In the genomic region with DNA sequence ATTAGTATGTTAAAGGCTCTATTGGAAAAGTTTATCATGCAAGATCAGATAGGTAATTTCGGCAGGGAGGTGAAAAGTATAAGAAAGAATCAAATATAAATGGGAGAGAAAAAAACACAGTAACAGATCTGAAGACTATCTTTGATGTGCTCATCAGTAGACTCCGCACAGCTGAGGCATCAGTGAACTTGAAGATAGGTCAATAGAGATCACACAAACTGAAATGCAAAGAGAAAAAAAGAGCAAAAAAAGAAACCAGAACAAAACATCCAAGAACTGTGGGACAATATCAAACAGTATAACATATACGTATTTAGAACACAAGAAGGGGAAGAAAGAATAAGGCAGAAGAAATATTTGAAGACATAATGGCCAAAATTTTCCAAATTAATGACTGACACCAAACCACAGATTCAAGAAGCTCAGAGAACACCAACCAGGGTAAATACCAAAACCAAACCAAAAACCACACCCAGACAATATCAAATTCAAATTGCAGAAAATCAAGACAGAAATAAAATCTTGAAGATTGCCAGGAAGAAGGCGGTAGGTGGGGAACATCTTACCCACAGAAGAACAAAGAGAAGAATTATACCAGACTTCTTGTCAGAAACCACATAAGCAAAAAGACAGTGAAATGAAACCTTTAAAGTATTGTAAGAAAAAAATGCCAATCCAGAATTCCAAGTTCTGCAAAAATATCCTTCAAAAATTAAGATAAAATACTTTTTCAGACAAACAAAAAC, we compare ENCODE assay signal across 26 cellular contexts. TPM values are rescaled to one million over a fixed set of nuclear protein-coding genes. Genes with fewer than 3 reads are reported as not detected.
"Had no signal": no experiment of that assay in that cellular context is flagged by ENCODE, and none has a peak within 500 bp of the region (broad histone marks: within the 10 kb centered on the region; RNA-seq: fewer than 3 reads in every experiment).

No MANE protein-coding gene starts in this region.

- H3K4me1 Mint-ChIP-seq: nephron had no signal

- ATAC-seq: activated CD4-positive, alpha-beta T cell treated with anti-CD3 and anti-CD28 coated beads for 36 hours; activated naive CD4-positive, alpha-beta T cell treated with anti-CD3 and anti-CD28 coated beads, Interleukin-2, amount 50 U/mL, for 72 hours; heart right ventricle; left lung; lower lobe of right lung; right lobe of liver; SK-N-SH treated with all-trans-retinoic acid at 6 μM for 48 hours had no signal

- H3K9me3 Mint-ChIP-seq: activated naive CD4-positive, alpha-beta T cell treated with anti-CD3 and anti-CD28 coated beads, Interleukin-2, amount 50 U/mL, for 72 hours; T-helper 2 cell treated with Interferon-gamma antibody and Interleukin-4, amounts not matched to agents 5 μg/mL and 100 μg/mL, for 36 hours had no signal

- H3K9me3 ChIP-seq: esophagus squamous epithelium, left lung, lower lobe of right lung, right lobe of liver, tibial nerve had no signal

- H3K27ac Mint-ChIP-seq: activated CD4-positive, alpha-beta T cell treated with anti-CD3 and anti-CD28 coated beads for 36 hours; nephron; T-helper 2 cell treated with Interferon-gamma antibody and Interleukin-4, amounts not matched to agents 5 μg/mL and 100 μg/mL, for 36 hours had no signal

- H3K4me3 Mint-ChIP-seq: activated CD4-positive, alpha-beta T cell treated with anti-CD3 and anti-CD28 coated beads for 36 hours; nephron; T-helper 2 cell treated with Interferon-gamma antibody and Interleukin-4, amounts not matched to agents 5 μg/mL and 100 μg/mL, for 36 hours had no signal

- H3K4me3 ChIP-seq: breast epithelium, esophagus squamous epithelium, heart right ventricle, left lung, lower lobe of right lung, right lobe of liver, tibial nerve had no signal

- H3K36me3 Mint-ChIP-seq: activated naive CD4-positive, alpha-beta T cell treated with anti-CD3 and anti-CD28 coated beads, Interleukin-2, amount 50 U/mL, for 72 hours had no signal

- H3K27me3 ChIP-seq: esophagus squamous epithelium, left lung, right lobe of liver had no signal

- DNase-seq: activated CD4-positive, alpha-beta T cell treated with anti-CD3 and anti-CD28 coated beads for 36 hours; activated CD4-positive, CD25-positive, alpha-beta regulatory T cell; activated CD8-positive, alpha-beta memory T cell treated with anti-CD3 and anti-CD28 coated beads for 24 hours; activated gamma-delta T cell treated with Interleukin-2 at 50 U/mL for 16 hours; activated T-cell treated with anti-CD3 and anti-CD28 coated beads, Interleukin-2, amount 50 U/mL, for 1 hour; amniotic stem cell; dermis blood vessel endothelial cell; effector CD4-positive, alpha-beta T cell; esophagus squamous epithelium; foreskin melanocyte; heart right ventricle; kidney glomerular epithelial cell; left lung; lower lobe of right lung; mesenchymal stem cell; right lobe of liver; stimulated activated CD4-positive, alpha-beta T cell treated with anti-CD3 and anti-CD28 coated beads, Interleukin-2, amount 100 ng/mL, for 48 hours had no signal

- H3K27ac ChIP-seq: breast epithelium, esophagus squamous epithelium, heart right ventricle, left lung, lower lobe of right lung, right lobe of liver, tibial nerve had no signal

- H3K4me1 ChIP-seq: breast epithelium, esophagus squamous epithelium, heart right ventricle, left lung, lower lobe of right lung, right lobe of liver, tibial nerve had no signal

- H3K36me3 ChIP-seq: breast epithelium, esophagus squamous epithelium, heart right ventricle, left lung, lower lobe of right lung, tibial nerve had no signal

- H3K27me3 Mint-ChIP-seq: activated CD4-positive, alpha-beta T cell treated with anti-CD3 and anti-CD28 coated beads for 36 hours had no signal

RNA-seq across cellular contexts. Expression of a gene that starts 29.0 kb away (rescaled TPM):
- total RNA-seq: dermis blood vessel endothelial cell, esophagus squamous epithelium, glomerular endothelial cell, osteoblast, skeletal muscle tissue had no signal
